ENCODE assay signal across 17 cellular contexts in genomic region chr1:222064388-222065201, GRCh38.
DNase-seq lines count a peak whose midpoint lies in the region; ATAC-seq and TF ChIP-seq lines count a peak whose summit lies in the region.
"Had no signal": no experiment of that assay in that cellular context is flagged by ENCODE, and none has a peak within 500 bp of the region (broad histone marks: within the 10 kb centered on the region; RNA-seq: fewer than 3 reads in every experiment).

No MANE protein-coding gene starts in this region.

- DNase-seq in H4 (ENCODE audit: low spot score) (peak; percentile 36), amniotic epithelial cell (ENCODE audit: low read depth) (peak; percentile 86), fibroblast of pulmonary artery (ENCODE audit: low read depth) (peak; percentile 58), WTC11 (ENCODE audit: low spot score) (no peak), DMS153 treated with DMSO at 0.1 percent for 48 hours (lab: John Stamatoyannopoulos, UW; ENCODE audit: unreplicated experiment) (no peak), SHP77 treated with DMSO at 0.1 percent for 48 hours (lab: John Stamatoyannopoulos, UW) (no peak)
- DNase-seq in CD4-positive, alpha-beta T cell: no peak
- DNase-seq: activated gamma-delta T cell; H7; NCI-H1436; NCI-H345; right lobe of liver; stimulated activated CD4-positive, alpha-beta T cell treated with anti-CD3 and anti-CD28 coated beads, Interleukin-4, amount 100 ng/mL, for 24 hours; thyroid gland; WERI-Rb-1 had no signal

- peaks cover 2% of the 10 kb centered on the region for H3K9me3 Mint-ChIP-seq in CD4-positive, alpha-beta T cell
- peaks cover 47% of the 10 kb centered on the region for H3K9me3 Mint-ChIP-seq in WTC11

- CTCF ChIA-PET in CD4-positive, alpha-beta T cell (lab: Charles Lee): no interaction called here
- CTCF ChIA-PET in WTC11 (lab: Charles Lee): no interaction called here

- H3K4me1 Mint-ChIP-seq in CD4-positive, alpha-beta T cell (ENCODE audit: low read depth): no peaks in the 10 kb centered on the region
- H3K4me1 Mint-ChIP-seq in WTC11: peaks cover 5% of the 10 kb centered on the region; the same call in 1 of the 2 replicates
- H3K4me1 Mint-ChIP-seq: neural crest cell had no signal

- H3K4me3 ChIP-seq in ACC112 (ENCODE audit: low read depth, low read length): no peak overlapping the region
- no peak overlapping the region for H3K4me3 ChIP-seq in fibroblast of pulmonary artery (replicated peaks; ENCODE audit: low read depth, low read length)
- H3K4me3 ChIP-seq: right lobe of liver, thyroid gland had no signal

- H3K36me3 Mint-ChIP-seq in CD4-positive, alpha-beta T cell (ENCODE audit: low read depth): no peaks in the 10 kb centered on the region
- H3K36me3 Mint-ChIP-seq in WTC11: peaks cover 43% of the 10 kb centered on the region

- no peak overlapping the region for H2AFZ ChIP-seq in ACC112 (ENCODE audit: low read length, unreplicated experiment)

- H3K27ac ChIP-seq in ACC112 (ENCODE audit: low read depth, low read length): peak overlapping the region; percentile 65
- H3K27ac ChIP-seq in CD4-positive, alpha-beta T cell (ENCODE audit: low read depth, low read length): no peak overlapping the region
- H3K27ac ChIP-seq: thyroid gland, WERI-Rb-1 had no signal

- intact Hi-C loops in CD4-positive, alpha-beta T cell (cut with DNase I, micrococcal nuclease): no loop called here

- ATAC-seq in CD4-positive, alpha-beta T cell (ENCODE audit: poor library complexity): no peak
- ATAC-seq in WTC11: no peak
- ATAC-seq: right lobe of liver had no signal

- H3K36me3 ChIP-seq in ACC112 (ENCODE audit: insufficient read depth, low read length): no peaks in the 10 kb centered on the region
- H3K36me3 ChIP-seq: right lobe of liver, thyroid gland, WERI-Rb-1 had no signal

- POLR2A ChIA-PET in CD4-positive, alpha-beta T cell (lab: Charles Lee): no interaction called here
- POLR2A ChIA-PET in WTC11 (lab: Charles Lee): no interaction called here

- H3K27me3 Mint-ChIP-seq in CD4-positive, alpha-beta T cell: no peaks in the 10 kb centered on the region
- no peaks in the 10 kb centered on the region for H3K27me3 Mint-ChIP-seq in WTC11 (ENCODE audit: low read depth)

- peaks cover 6% of the 10 kb centered on the region for H3K9me3 ChIP-seq in CD4-positive, alpha-beta T cell (ENCODE audit: control insufficient read depth, low read length)
- H3K9me3 ChIP-seq: right lobe of liver, thyroid gland had no signal

- TF ChIP-seq CTCF in fibroblast of pulmonary artery (IDR thresholded peaks at IDR 0.05; ENCODE audit: low read length, missing control alignments) (no peak), WTC11 (IDR thresholded peaks at IDR 0.05) (no peak)
- no peak for TF ChIP-seq CTCF in CD4-positive, alpha-beta T cell (IDR thresholded peaks at IDR 0.05)

- no peak overlapping the region for H3K27ac Mint-ChIP-seq in CD4-positive, alpha-beta T cell
- H3K27ac Mint-ChIP-seq in WTC11: no peak overlapping the region

- no peaks in the 10 kb centered on the region for H3K79me2 ChIP-seq in ACC112 (ENCODE audit: control insufficient read depth, insufficient read depth, low read length, unreplicated experiment)

- H3K27me3 ChIP-seq in ACC112 (ENCODE audit: insufficient read depth, low read length): no peaks in the 10 kb centered on the region
- H3K27me3 ChIP-seq in CD4-positive, alpha-beta T cell (ENCODE audit: control insufficient read depth, insufficient read depth, low read length): no peaks in the 10 kb centered on the region
- H3K27me3 ChIP-seq: right lobe of liver, thyroid gland had no signal

- no peaks in the 10 kb centered on the region for H3K4me1 ChIP-seq in ACC112 (ENCODE audit: control insufficient read depth, insufficient read depth, low read length, unreplicated experiment)
- H3K4me1 ChIP-seq: thyroid gland had no signal

- no peak overlapping the region for H3K4me3 Mint-ChIP-seq in CD4-positive, alpha-beta T cell
- H3K4me3 Mint-ChIP-seq in WTC11: no peak overlapping the region
- H3K4me3 Mint-ChIP-seq: neural crest cell had no signal

TF ChIP-seq in WTC11, 78 proteins besides CTCF, POLR2A, EP300 and RAD21 (continues in another document):
- no peak for TF ChIP-seq AR (CRISPR knock-in tag; IDR thresholded peaks at IDR 0.05)
- no peak for TF ChIP-seq TEAD4 (CRISPR knock-in tag; IDR thresholded peaks at IDR 0.05)
- TF ChIP-seq ZNF416 (CRISPR knock-in tag; IDR thresholded peaks at IDR 0.05): no peak
- no peak for TF ChIP-seq CREM (CRISPR knock-in tag; IDR thresholded peaks at IDR 0.05)
- TF ChIP-seq ZNF263 (CRISPR knock-in tag; IDR thresholded peaks at IDR 0.05; ENCODE audit: low read depth): no peak
- no peak for TF ChIP-seq CBFB (CRISPR knock-in tag; IDR thresholded peaks at IDR 0.05; ENCODE audit: low read depth)
- TF ChIP-seq SP1 (CRISPR knock-in tag; conservative IDR thresholded peaks at IDR 0.05): no peak
- no peak for TF ChIP-seq NR3C1 (CRISPR knock-in tag; conservative IDR thresholded peaks at IDR 0.05; ENCODE audit: low read depth)
- TF ChIP-seq ZNF423 (CRISPR knock-in tag; IDR thresholded peaks at IDR 0.05): no peak
- TF ChIP-seq ARID4B (CRISPR knock-in tag; IDR thresholded peaks at IDR 0.05; ENCODE audit: borderline replicate concordance): no peak
- no peak for TF ChIP-seq ZBTB21 (CRISPR knock-in tag; IDR thresholded peaks at IDR 0.05; ENCODE audit: borderline replicate concordance)
- TF ChIP-seq FOXP1 (CRISPR knock-in tag; IDR thresholded peaks at IDR 0.05; ENCODE audit: borderline replicate concordance): no peak
- no peak for TF ChIP-seq HMGA2 (CRISPR knock-in tag; IDR thresholded peaks at IDR 0.05)

Comparison
In these comparisons a context has a peak if more than half of its experiments do, and no peak if none do; other contexts are left out.
1. DNase-seq: peak in H4 (single experiment), amniotic epithelial cell (single experiment) and fibroblast of pulmonary artery (single experiment); none in CD4-positive, alpha-beta T cell (0 of 10), WTC11 (single experiment), DMS153 treated with DMSO at 0.1 percent for 48 hours (single experiment) and SHP77 treated with DMSO at 0.1 percent for 48 hours (single experiment).